Comparison of ENCODE assay signal across 12 cellular contexts in the genomic region with DNA sequence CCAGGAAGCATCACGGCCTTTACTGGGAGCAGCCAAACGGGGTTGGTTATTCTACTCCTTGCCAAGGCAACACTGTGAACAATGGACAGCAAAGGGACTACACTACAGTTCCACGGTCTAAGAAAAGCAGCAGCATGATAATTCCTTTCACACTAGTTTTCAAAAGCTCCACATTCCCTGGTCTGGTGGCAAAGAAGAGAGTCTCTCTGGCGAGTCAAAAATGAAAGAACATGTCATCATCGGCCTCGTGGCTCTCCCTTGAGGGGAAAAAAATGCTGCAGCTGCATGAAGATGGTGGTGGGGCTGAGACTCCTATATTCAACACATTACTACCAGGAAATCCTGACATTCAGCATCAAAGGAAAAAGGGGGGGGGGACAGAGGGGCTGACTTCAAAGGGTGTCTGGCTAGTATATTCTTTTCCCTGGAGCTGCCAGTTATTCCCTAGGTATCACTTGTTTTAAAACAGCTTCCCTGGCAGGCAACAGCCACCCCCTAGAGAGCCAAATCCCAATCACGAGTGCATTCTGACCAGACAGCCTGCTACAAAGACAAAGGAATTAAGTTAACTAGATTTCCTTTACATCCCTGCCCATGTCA. TPM values are rescaled to one million over a fixed set of nuclear protein-coding genes. Genes with fewer than 3 reads are reported as not detected.
DNase-seq lines count a peak whose midpoint lies in the region; ATAC-seq and TF ChIP-seq lines count a peak whose summit lies in the region.
"Had no signal": no experiment of that assay in that cellular context is flagged by ENCODE, and none has a peak within 500 bp of the region (broad histone marks: within the 10 kb centered on the region; RNA-seq: fewer than 3 reads in every experiment).

No MANE protein-coding gene starts in this region.

- H2AFZ ChIP-seq in H9 (ENCODE audit: low read length): no peak overlapping the region

- H3T11ph ChIP-seq in H9 (ENCODE audit: low read length): no peak overlapping the region

- H3K4me1 ChIP-seq in H9 (ENCODE audit: insufficient read depth, low read length): peaks cover 3% of the 10 kb centered on the region; the same call in 1 of the 2 replicates
- H3K4me1 ChIP-seq in adipocyte (ENCODE audit: control insufficient read depth, insufficient read depth, low read length): peaks cover 23% of the 10 kb centered on the region
- H3K4me1 ChIP-seq: SJSA1 had no signal

- no peak overlapping the region for H3K4me3 Mint-ChIP-seq in H9

- no peak overlapping the region for H3K9ac ChIP-seq in H9 (ENCODE audit: extremely low read depth, insufficient read length, low read length)
- peak overlapping the region; percentile 72 for H3K9ac ChIP-seq in adipocyte (ENCODE audit: low read length)

- peaks cover 8 to 21% of the 10 kb centered on the region in 2 experiments for H3K4me1 Mint-ChIP-seq in H9

- H3K79me1 ChIP-seq in H9 (ENCODE audit: insufficient read depth, low read depth, low read length, poor library complexity, severe bottlenecking): no peaks in the 10 kb centered on the region

- no peaks in the 10 kb centered on the region for H3K27me3 ChIP-seq in H9 (ENCODE audit: insufficient read depth, low read length)
- no peaks in the 10 kb centered on the region for H3K27me3 ChIP-seq in adipocyte (replicated peaks; ENCODE audit: control insufficient read depth, insufficient read depth, low read length)
- H3K27me3 ChIP-seq: SJSA1 had no signal

- no peak overlapping the region for H4K91ac ChIP-seq in H9 (ENCODE audit: insufficient read length, low read depth, low read length)

- peak overlapping the region in 2 of 3 experiments; percentile 11 to 42; a peak in 2 of 7 replicates for H3K27ac Mint-ChIP-seq in H9

- H3K36me3 Mint-ChIP-seq in H9 (ENCODE audit: insufficient read depth in 1 of 3, low read depth in 3 of 3): peaks cover 23 to 70% (median 64%) of the 10 kb centered on the region in 3 experiments; a peak in 6 of 7 replicates

- no peak for TF ChIP-seq CTCF in H9 (conservative IDR thresholded peaks at IDR 0.05)

- DNase-seq in H9 (no peak), adipocyte (ENCODE audit: low read depth) (no peak), left ventricle myocardium superior (no peak), MV-4-11 (lab: John Stamatoyannopoulos, UW) (no peak), NCI-H187 treated with DMSO at 0.1 percent for 48 hours (lab: John Stamatoyannopoulos, UW) (no peak)
- DNase-seq: activated T-cell treated with anti-CD3 and anti-CD28 coated beads, Interleukin-2, amount 50 U/mL, for 48 hours; NCI-H226; occipital lobe; stimulated activated CD8-positive, alpha-beta memory T cell treated with anti-CD3 and anti-CD28 coated beads, Interleukin-4, amount 100 ng/mL, for 48 hours had no signal

- H2BK20ac ChIP-seq in H9 (ENCODE audit: low read depth, low read length, poor library complexity, severe bottlenecking): no peak overlapping the region

- no peak overlapping the region for H4K8ac ChIP-seq in H9 (replicated peaks; ENCODE audit: insufficient read length, low read depth, low read length)

- H2BK12ac ChIP-seq in H9 (ENCODE audit: insufficient read length, low read depth, low read length): no peak overlapping the region

- H3K4ac ChIP-seq in H9 (ENCODE audit: low read depth, low read length): no peak overlapping the region

- H3K4me3 ChIP-seq in adipocyte (ENCODE audit: low read length) (peak overlapping the region; percentile 58), skin epidermis (no peak overlapping the region)
- H3K4me3 ChIP-seq: SJSA1 had no signal

- ATAC-seq in left ventricle myocardium superior (peak; percentile 29), HG03280 (IDR thresholded peaks at IDR 0.05; ENCODE audit: unreplicated experiment) (no peak)

- no peak overlapping the region for H3K27ac ChIP-seq in H9 (ENCODE audit: insufficient read length, low read depth, low read length)
- peak overlapping the region in 18 of 21 experiments; percentile 18 to 83 (median 52) for H3K27ac ChIP-seq in skin epidermis
- H3K27ac ChIP-seq: SJSA1 had no signal

- H3K27me3 Mint-ChIP-seq in H9 (ENCODE audit: low read depth): no peaks in the 10 kb centered on the region

- no peak overlapping the region for H2BK15ac ChIP-seq in H9 (ENCODE audit: low read depth, low read length)

- no peak overlapping the region for H3K18ac ChIP-seq in H9 (ENCODE audit: insufficient read length, low read depth, low read length)

- no peaks in the 10 kb centered on the region for H3K23me2 ChIP-seq in H9 (ENCODE audit: insufficient read length, low read depth, low read length, poor library complexity, severe bottlenecking)

- H3K9me3 Mint-ChIP-seq in H9: no peaks in the 10 kb centered on the region

- H2BK5ac ChIP-seq in H9 (ENCODE audit: insufficient read length, low read length): no peak overlapping the region

- H3K56ac ChIP-seq in H9 (ENCODE audit: insufficient read length, low read depth, low read length): no peak overlapping the region

- H2BK120ac ChIP-seq in H9 (ENCODE audit: low read depth, low read length, poor library complexity, severe bottlenecking): no peak overlapping the region

- no peaks in the 10 kb centered on the region for H3K9me3 ChIP-seq in H9 (ENCODE audit: control insufficient read depth, low read depth, low read length)
- H3K9me3 ChIP-seq in adipocyte (ENCODE audit: control insufficient read depth, low read length): no peaks in the 10 kb centered on the region
- H3K9me3 ChIP-seq: SJSA1 had no signal

- H3K36me3 ChIP-seq in adipocyte (ENCODE audit: control insufficient read depth, insufficient read depth, low read length, severe bottlenecking): peaks cover 47% of the 10 kb centered on the region

- WGBS in H9 (ENCODE audit: extremely low coverage, insufficient read length, low lambda C conversion rate): no CpG with 5 or more reads among the region's 7 CpGs

- no peak overlapping the region for H3K14ac ChIP-seq in H9 (ENCODE audit: insufficient read depth, low read length)

- H3K4me2 ChIP-seq in H9 (ENCODE audit: insufficient read depth, insufficient read length, low read length): no peak overlapping the region

- H4K20me1 ChIP-seq in H9 (ENCODE audit: control insufficient read depth, insufficient read depth, insufficient read length): peaks cover 3% of the 10 kb centered on the region

- H2AK5ac ChIP-seq in H9 (ENCODE audit: insufficient read length, low read length): no peak overlapping the region

- no peak overlapping the region for H3K23ac ChIP-seq in H9 (ENCODE audit: insufficient read length, low read depth, low read length)

- no peak overlapping the region for H4K5ac ChIP-seq in H9 (ENCODE audit: insufficient read length, low read depth, low read length)

- intact Hi-C loops in left ventricle myocardium superior (cut with micrococcal nuclease): no loop called here

- no peaks in the 10 kb centered on the region for H3K79me2 ChIP-seq in H9 (ENCODE audit: insufficient read depth, low read length)

RNA-seq across cellular contexts. Expression of gene SLC37A3, which starts 49.1 kb away (rescaled TPM):
- 52.7 and 52.9 TPM in 2 replicates for total RNA-seq in H9 (2021)
- 11.9 TPM for total RNA-seq in left ventricle myocardium superior

RNA-seq across cellular contexts. Expression of gene RAB19, which starts 54.6 kb away (rescaled TPM):
- total RNA-seq in H9 (2021) (14.4 and 15.1 TPM in 2 replicates), left ventricle myocardium superior (not detected)
- total RNA-seq: occipital lobe, SJSA1 had no signal

Comparison
In these comparisons a context has a peak if more than half of its experiments do, and no peak if none do; other contexts are left out.
1. RNA of gene RAB19, which starts 54.6 kb away (total RNA-seq): 14.4 to 15.1 TPM in H9; not detected in left ventricle myocardium superior (single experiment); every median in the first group is over 10 times any median in the second.